Comparison of ENCODE assay signal across 19 cellular contexts in genomic region chr17:41532947-41533570, GRCh38. TPM values are rescaled to one million over a fixed set of nuclear protein-coding genes. Genes with fewer than 3 reads are reported as not detected.
DNase-seq lines count a peak whose midpoint lies in the region; ATAC-seq, FAIRE-seq and TF ChIP-seq lines count a peak whose summit lies in the region.
"Had no signal": no experiment of that assay in that cellular context is flagged by ENCODE, and none has a peak within 500 bp of the region (broad histone marks: within the 10 kb centered on the region; RNA-seq: fewer than 3 reads in every experiment).

No MANE protein-coding gene starts in this region.

- no peak overlapping the region for H4K8ac ChIP-seq in IMR-90 (ENCODE audit: low read depth in 2 of 2, low read length in 2 of 2)
- no peak overlapping the region; the same call in 1 of the 2 replicates for H4K8ac ChIP-seq in H1 (ENCODE audit: extremely low read depth, insufficient read depth, low read length)

- no TSS peak for BruUV-seq in IMR-90 (replicated peaks; lab: Mats Ljungman, UMichigan)

- no peaks in the 10 kb centered on the region for H3K9me3 Mint-ChIP-seq in nephron

- H3K4me1 ChIP-seq in IMR-90 (ENCODE audit: control insufficient read depth, insufficient read depth, low read length) (peaks cover 16% of the 10 kb centered on the region), H1 (replicated peaks in 1 of 4; ENCODE audit: control insufficient read depth in 3 of 4, insufficient read depth in 4 of 4, low read length in 3 of 4) (peaks cover 6 to 22% (median 12%) of the 10 kb centered on the region in 4 experiments)

- H3K18ac ChIP-seq in IMR-90 (ENCODE audit: low read depth, low read length) (no peak overlapping the region), H1 (ENCODE audit: extremely low read depth, low read length) (no peak overlapping the region)

- no peak overlapping the region for H2BK15ac ChIP-seq in IMR-90 (ENCODE audit: low read depth, low read length)
- H2BK15ac ChIP-seq in H1 (ENCODE audit: low read length): peak overlapping the region; percentile 61; the same call in 1 of the 2 replicates

- no peak for ATAC-seq in IMR-90 (ENCODE audit: low read depth)
- no peak for ATAC-seq in GM19324 (IDR thresholded peaks at IDR 0.05; ENCODE audit: low FRiP score, unreplicated experiment)
- ATAC-seq in HG03108 (IDR thresholded peaks at IDR 0.05; ENCODE audit: unreplicated experiment): no peak

- no peaks in the 10 kb centered on the region for H3K36me3 Mint-ChIP-seq in nephron (ENCODE audit: low read depth)

- H4K5ac ChIP-seq in IMR-90 (ENCODE audit: low read depth, low read length) (no peak overlapping the region), H1 (ENCODE audit: insufficient read length, low read depth, low read length) (no peak overlapping the region)

- peaks cover 21% of the 10 kb centered on the region for H3K9me1 ChIP-seq in IMR-90 (ENCODE audit: insufficient read depth, low read length)

- peaks cover 21% of the 10 kb centered on the region for H3K4me1 Mint-ChIP-seq in nephron

- H3K23ac ChIP-seq in IMR-90 (ENCODE audit: low read depth, low read length) (no peak overlapping the region), H1 (ENCODE audit: insufficient read length) (no peak overlapping the region)

- TF ChIP-seq POLR2A in IMR-90 (IDR thresholded peaks at IDR 0.05; ENCODE audit: low read depth, low read length) (no peak), H1 (IDR thresholded peaks at IDR 0.05; ENCODE audit: control extremely low read depth in 1 of 2, low read depth in 2 of 2, low read length in 2 of 2) (no peak)

- no peak for DNase-seq in IMR-90
- DNase-seq in H1 (ENCODE audit: low read depth in 1 of 2, low spot score in 2 of 2): no peak
- no peak for DNase-seq in NCI-H187 treated with DMSO at 0.1 percent for 48 hours (lab: John Stamatoyannopoulos, UW)
- no peak for DNase-seq in kidney glomerular epithelial cell (lab: John Stamatoyannopoulos, UW)
- DNase-seq: COR-L47, DMS153, GM23248, MG63, NCI-H1092 treated with DMSO at 0.1 percent for 48 hours, NCI-H774, Peyer's patch, Right ventricle myocardium superior had no signal

- no peaks in the 10 kb centered on the region for H3K79me2 ChIP-seq in H1 (ENCODE audit: control insufficient read depth in 1 of 2, insufficient read depth in 2 of 2, low read length in 2 of 2)

- FAIRE-seq in H1 (lab: Jason Lieb, UNC): no peak

- H3K9ac ChIP-seq in IMR-90 (ENCODE audit: low read depth, low read length) (no peak overlapping the region), H1 (replicated peaks in 1 of 4; ENCODE audit: extremely low read depth in 1 of 4, low read depth in 3 of 4, low read length in 3 of 4) (no peak overlapping the region)
- H3K9ac ChIP-seq: GM23248 had no signal

- H4K20me1 ChIP-seq in IMR-90 (ENCODE audit: insufficient read depth, low read length) (no peaks in the 10 kb centered on the region), H1 (replicated peaks in 1 of 2; ENCODE audit: control insufficient read depth in 1 of 2, insufficient read depth in 2 of 2, low read length in 2 of 2) (no peaks in the 10 kb centered on the region)

- H2AK9ac ChIP-seq in IMR-90 (replicated peaks; ENCODE audit: low read depth, low read length, poor library complexity): no peak overlapping the region

- H3K79me1 ChIP-seq in IMR-90 (ENCODE audit: low read depth in 1 of 2, low read length in 2 of 2) (no peaks in the 10 kb centered on the region), H1 (ENCODE audit: low read depth, low read length) (no peaks in the 10 kb centered on the region)

- H2BK120ac ChIP-seq in IMR-90 (ENCODE audit: low read depth, low read length) (no peak overlapping the region), H1 (replicated peaks; ENCODE audit: low read depth, low read length) (no peak overlapping the region)

- no peak overlapping the region for H2BK12ac ChIP-seq in H1 (ENCODE audit: low read depth, low read length)

- H2BK5ac ChIP-seq in IMR-90 (ENCODE audit: low read depth, low read length, poor library complexity, severe bottlenecking) (no peak overlapping the region), H1 (ENCODE audit: low read depth, low read length) (no peak overlapping the region)

- 88% methylated on average over 6 of the region's 9 CpGs; no CpG with 5 or more reads in 1 of the 2 experiments for WGBS in IMR-90 (ENCODE audit: extremely low coverage in 2 of 2, insufficient read length in 1 of 2), 2 experiments
- 88% methylated on average over 9 of the region's 9 CpGs; no CpG with 5 or more reads in 1 of the 2 experiments for WGBS in H1 (ENCODE audit: extremely low coverage in 1 of 2, insufficient coverage in 1 of 2, insufficient read length in 1 of 2, insufficient replicate concordance in 2 of 2, low coverage in 1 of 2, low lambda C conversion rate in 2 of 2, missing lambda C conversion rate in 1 of 2), 2 experiments

- H3K4me3 ChIP-seq in IMR-90 (ENCODE audit: insufficient read depth, low read depth, low read length): no peak overlapping the region
- H3K4me3 ChIP-seq in H1 (ENCODE audit: extremely low read depth in 1 of 4, insufficient read depth in 2 of 4, low read depth in 3 of 4, low read length in 4 of 4): no peak overlapping the region
- H3K4me3 ChIP-seq: GM23248, MG63, Peyer's patch, SK-N-MC had no signal

- no peaks in the 10 kb centered on the region for H3K36me3 ChIP-seq in IMR-90 (ENCODE audit: control insufficient read depth, insufficient read depth, low read length)
- no peaks in the 10 kb centered on the region for H3K36me3 ChIP-seq in H1 (ENCODE audit: control insufficient read depth in 2 of 4, insufficient read depth in 4 of 4, low read length in 3 of 4)
- H3K36me3 ChIP-seq: MG63, Peyer's patch had no signal

- TF ChIP-seq EP300 in H1 (IDR thresholded peaks at IDR 0.05; ENCODE audit: borderline replicate concordance in 1 of 2, low read depth in 2 of 2, low read length in 2 of 2): no peak

- peak overlapping the region in 2 of 3 experiments; percentile 11 to 43 for H3K27ac Mint-ChIP-seq in nephron

- H3K27me3 ChIP-seq in IMR-90 (ENCODE audit: control insufficient read depth, insufficient read depth, low read length) (no peaks in the 10 kb centered on the region), H1 (replicated peaks in 1 of 4; ENCODE audit: control insufficient read depth in 3 of 4, extremely low read depth in 1 of 4, insufficient read depth in 3 of 4, low read length in 3 of 4) (no peaks in the 10 kb centered on the region; a peak in 1 of 7 replicates)
- H3K27me3 ChIP-seq: MG63 had no signal

- no peak overlapping the region for H3K14ac ChIP-seq in IMR-90 (replicated peaks; ENCODE audit: low read depth, low read length)
- no peak overlapping the region for H3K14ac ChIP-seq in H1 (ENCODE audit: insufficient read length)

- POLR2A ChIA-PET in IMR-90 (lab: Charles Lee; ENCODE audit: unreplicated experiment): no interaction called here
- POLR2A ChIA-PET in H1 (lab: Charles Lee; ENCODE audit: partially characterized antibody): interaction anchor here (1.4 kb wide), 1 partner anchor 155 kb away, joined by 4 read pairs; the partner anchor contains the start of gene EIF1

- H3K9me3 ChIP-seq in IMR-90 (ENCODE audit: control insufficient read depth, insufficient read depth, low read length) (no peaks in the 10 kb centered on the region), H1 (ENCODE audit: insufficient read depth in 2 of 2, low read depth in 1 of 2, low read length in 1 of 2) (no peaks in the 10 kb centered on the region)
- H3K9me3 ChIP-seq: MG63, Peyer's patch had no signal

- no peak overlapping the region for H3K4ac ChIP-seq in IMR-90 (ENCODE audit: low read depth, low read length)
- no peak overlapping the region for H3K4ac ChIP-seq in H1 (replicated peaks; ENCODE audit: insufficient read length, low read depth, low read length)

- H2AFZ ChIP-seq in IMR-90 (replicated peaks; ENCODE audit: low read length, poor library complexity): no peak overlapping the region
- no peak overlapping the region for H2AFZ ChIP-seq in H1 (ENCODE audit: low read length)
- H2AFZ ChIP-seq: GM23248 had no signal

- dilution Hi-C loops in IMR-90 (cut with HindIII; ENCODE audit: low sequenced_read_pairs, unreplicated experiment): no loop called here

- no peaks in the 10 kb centered on the region; the same call in 1 of the 2 replicates for H3K23me2 ChIP-seq in H1 (ENCODE audit: low read depth, low read length)

- CTCF ChIA-PET in IMR-90 (lab: Yijun Ruan, JAX) (interaction anchor here (1.4 kb wide), 1 partner anchor 17 kb away, joined by 3 read pairs; no protein-coding TSS in a partner anchor), H1 (lab: Charles Lee; ENCODE audit: partially characterized antibody) (interaction anchor here (0.9 to 7.4 kb wide), 7 partner anchors 10 to 130 kb away, joined by 3 to 79 read pairs (median 5); no protein-coding TSS in a partner anchor)

- peaks cover 68% of the 10 kb centered on the region for H3K27me3 Mint-ChIP-seq in nephron (ENCODE audit: low read depth)

- TF ChIP-seq CTCF in 22Rv1 (IDR thresholded peaks at IDR 0.05) (no peak), IMR-90 (conservative IDR thresholded peaks at IDR 0.05; ENCODE audit: low read depth, low read length) (no peak), H1 (IDR thresholded peaks at IDR 0.05; ENCODE audit: control extremely low read depth in 1 of 3, insufficient read depth in 1 of 3, low read depth in 1 of 3, low read length in 3 of 3) (no peak), nephron (IDR thresholded peaks at IDR 0.05; ENCODE audit: unreplicated experiment in 3 of 3) (no peak)

- H2BK20ac ChIP-seq in IMR-90 (ENCODE audit: low read depth, low read length) (no peak overlapping the region), H1 (ENCODE audit: low read length) (no peak overlapping the region)

- H3K4me2 ChIP-seq in IMR-90 (ENCODE audit: low read depth, low read length): no peak overlapping the region
- H3K4me2 ChIP-seq in H1 (ENCODE audit: insufficient read depth in 1 of 2, low read depth in 2 of 2, low read length in 2 of 2): no peak overlapping the region

- in situ Hi-C loops in IMR-90 (cut with MboI; ENCODE audit: low sequenced_read_pairs): no loop called here

- H4K91ac ChIP-seq in IMR-90 (ENCODE audit: insufficient read depth, low read depth, low read length) (no peak overlapping the region), H1 (replicated peaks; ENCODE audit: insufficient read length, low read length) (no peak overlapping the region)

- intact Hi-C loops in IMR-90 (cut with micrococcal nuclease): no loop called here

- H3K4me3 Mint-ChIP-seq in nephron: no peak overlapping the region

- H3K56ac ChIP-seq in IMR-90 (ENCODE audit: extremely low read depth, insufficient read depth, low read length) (no peak overlapping the region), H1 (replicated peaks; ENCODE audit: insufficient read length, low read depth, low read length) (no peak overlapping the region)

- TF ChIP-seq RAD21 in IMR-90 (IDR thresholded peaks at IDR 0.05; ENCODE audit: low read length): no peak
- no peak for TF ChIP-seq RAD21 in H1 (IDR thresholded peaks at IDR 0.05 in 1 of 2, conservative IDR thresholded peaks at IDR 0.05 in 1 of 2; ENCODE audit: low read depth in 2 of 2, low read length in 2 of 2)

- H3K27ac ChIP-seq in 22Rv1: peak overlapping the region; percentile 27; the same call in 1 of the 2 replicates
- H3K27ac ChIP-seq in IMR-90 (ENCODE audit: insufficient read depth, low read length): no peak overlapping the region
- H3K27ac ChIP-seq in H1 (ENCODE audit: low read depth, low read length): no peak overlapping the region
- H3K27ac ChIP-seq: GM23248, Peyer's patch, SK-N-MC had no signal

- H2AK5ac ChIP-seq in IMR-90 (ENCODE audit: low read depth, low read length) (no peak overlapping the region), H1 (ENCODE audit: low read depth, low read length) (no peak overlapping the region)

RNA-seq across cellular contexts. Expression of gene KRT19, which starts 5.0 kb away (rescaled TPM):
- 14.7 and 18.1 TPM in 2 replicates for total RNA-seq in IMR-90 (2012; rRNA removed)
- polyA plus RNA-seq in IMR-90 (2012; rRNA removed) (12.0 and 12.5 TPM in 2 replicates), H1 (2011; rRNA removed) (120 and 192 TPM in 2 replicates)
- polyA plus RNA-seq in IMR-90 (2012; cell fraction: cytosol; rRNA removed): 12.7 and 12.8 TPM in 2 replicates
- polyA plus RNA-seq in IMR-90 (2012; cell fraction: nucleus; rRNA removed; ENCODE audit: low replicate concordance): 5.0 and 8.4 TPM in 2 replicates
- 122 and 137 TPM in 2 replicates for total RNA-seq in H1 (2021; fragmentation: NEBNext Ultra II Directional; extraction: Animal tissue kit (Norgen Biotek cat#: 25700))
- 174 TPM for polyA plus RNA-seq in H1 (2011; cell fraction: cytosol; rRNA removed)
- 160 TPM for polyA plus RNA-seq in H1 (2011; cell fraction: nucleus; rRNA removed)
- polyA plus RNA-seq in H1 (2012, experiment 1 of 2): 117 to 161 TPM (median 152 TPM) in 4 replicates
- polyA plus RNA-seq in H1 (2012, experiment 2 of 2): 165 TPM
- polyA plus RNA-seq in H1 (2013, experiment 1 of 2): 70.3 TPM
- polyA plus RNA-seq in H1 (2013, experiment 2 of 2): 64.2 TPM
- 68.0 and 81.3 TPM in 2 replicates for polyA minus RNA-seq in H1 (2011; rRNA and poly(A)+ RNA removed)
- polyA minus RNA-seq in H1 (2011; cell fraction: cytosol; rRNA and poly(A)+ RNA removed): 95.6 TPM
- polyA minus RNA-seq in H1 (2011; cell fraction: nucleus; rRNA and poly(A)+ RNA removed): 73.2 TPM
- total RNA-seq: G401 had no signal

RNA-seq across cellular contexts. Expression of gene KRT15, which starts 14.4 kb away (rescaled TPM):
- 2.9 and 3.6 TPM in 2 replicates for total RNA-seq in IMR-90 (2012; rRNA removed)
- 5.3 and 7.6 TPM in 2 replicates for polyA plus RNA-seq in IMR-90 (2012; rRNA removed)
- polyA plus RNA-seq in IMR-90 (2012; cell fraction: cytosol; rRNA removed): 3.4 and 3.7 TPM in 2 replicates
- polyA plus RNA-seq in IMR-90 (2012; cell fraction: nucleus; rRNA removed; ENCODE audit: low replicate concordance): 17.3 and 18.6 TPM in 2 replicates
- total RNA-seq in H1 (2021; fragmentation: NEBNext Ultra II Directional; extraction: Animal tissue kit (Norgen Biotek cat#: 25700)): 0.13 and 0.21 TPM in 2 replicates
- polyA plus RNA-seq in H1 (2011; rRNA removed): 0.09 and 0.11 TPM in 2 replicates
- 0.16 TPM for polyA plus RNA-seq in H1 (2011; cell fraction: cytosol; rRNA removed)
- 0.47 TPM for polyA plus RNA-seq in H1 (2011; cell fraction: nucleus; rRNA removed)
- 0.17 to 0.40 TPM (median 0.23 TPM) in 4 replicates for polyA plus RNA-seq in H1 (2012, experiment 1 of 2)
- polyA plus RNA-seq in H1 (2012, experiment 2 of 2): not detected
- 0.04 TPM for polyA plus RNA-seq in H1 (2013, experiment 1 of 2)
- 0.42 TPM for polyA plus RNA-seq in H1 (2013, experiment 2 of 2)
- 0.20 and 0.25 TPM in 2 replicates for polyA minus RNA-seq in H1 (2011; rRNA and poly(A)+ RNA removed)
- polyA minus RNA-seq in H1 (2011; cell fraction: cytosol; rRNA and poly(A)+ RNA removed): not detected
- 0.80 TPM for polyA minus RNA-seq in H1 (2011; cell fraction: nucleus; rRNA and poly(A)+ RNA removed)
- total RNA-seq: G401, Right ventricle myocardium superior had no signal

RNA-seq across cellular contexts. Expression of gene KRT13, which starts 27.6 kb away (rescaled TPM):
- total RNA-seq in IMR-90 (2012; rRNA removed): 0.18 and 0.28 TPM in 2 replicates
- polyA plus RNA-seq in IMR-90 (2012; rRNA removed) (0.56 and 0.60 TPM in 2 replicates), H1 (2011; rRNA removed) (0.09 and 0.17 TPM in 2 replicates)
- polyA plus RNA-seq in IMR-90 (2012; cell fraction: cytosol; rRNA removed): 0.42 and 0.44 TPM in 2 replicates
- 0.61 and 0.87 TPM in 2 replicates for polyA plus RNA-seq in IMR-90 (2012; cell fraction: nucleus; rRNA removed; ENCODE audit: low replicate concordance)
- total RNA-seq in H1 (2021; fragmentation: NEBNext Ultra II Directional; extraction: Animal tissue kit (Norgen Biotek cat#: 25700)): not detected in 2 replicates
- polyA plus RNA-seq in H1 (2011; cell fraction: cytosol; rRNA removed): not detected
- not detected for polyA plus RNA-seq in H1 (2011; cell fraction: nucleus; rRNA removed)
- not detected in 4 replicates for polyA plus RNA-seq in H1 (2012, experiment 1 of 2)
- polyA plus RNA-seq in H1 (2012, experiment 2 of 2): not detected
- polyA plus RNA-seq in H1 (2013, experiment 1 of 2): not detected
- not detected for polyA plus RNA-seq in H1 (2013, experiment 2 of 2)
- not detected in 2 replicates for polyA minus RNA-seq in H1 (2011; rRNA and poly(A)+ RNA removed)
- not detected for polyA minus RNA-seq in H1 (2011; cell fraction: cytosol; rRNA and poly(A)+ RNA removed)
- not detected for polyA minus RNA-seq in H1 (2011; cell fraction: nucleus; rRNA and poly(A)+ RNA removed)
- total RNA-seq: G401, GM23248, NCI-H460, Right ventricle myocardium superior had no signal
- polyA plus RNA-seq: GM23248 had no signal

RNA-seq across cellular contexts. Expression of gene KRT9, which starts 38.8 kb away (rescaled TPM):
- not detected in 2 replicates for total RNA-seq in IMR-90 (2012; rRNA removed)
- polyA plus RNA-seq in IMR-90 (2012; rRNA removed) (not detected in 2 replicates), H1 (2011; rRNA removed) (not detected in 2 replicates)
- not detected in 2 replicates for polyA plus RNA-seq in IMR-90 (2012; cell fraction: cytosol; rRNA removed)
- not detected in 2 replicates for polyA plus RNA-seq in IMR-90 (2012; cell fraction: nucleus; rRNA removed; ENCODE audit: low replicate concordance)
- total RNA-seq in H1 (2021; fragmentation: NEBNext Ultra II Directional; extraction: Animal tissue kit (Norgen Biotek cat#: 25700)): not detected in 2 replicates
- polyA plus RNA-seq in H1 (2011; cell fraction: cytosol; rRNA removed): not detected
- polyA plus RNA-seq in H1 (2011; cell fraction: nucleus; rRNA removed): not detected
- polyA plus RNA-seq in H1 (2012, experiment 1 of 2): not detected in 4 replicates
- not detected for polyA plus RNA-seq in H1 (2012, experiment 2 of 2)
- not detected for polyA plus RNA-seq in H1 (2013, experiment 1 of 2)
- polyA plus RNA-seq in H1 (2013, experiment 2 of 2): not detected
- not detected in 2 replicates for polyA minus RNA-seq in H1 (2011; rRNA and poly(A)+ RNA removed)
- polyA minus RNA-seq in H1 (2011; cell fraction: cytosol; rRNA and poly(A)+ RNA removed): not detected
- not detected for polyA minus RNA-seq in H1 (2011; cell fraction: nucleus; rRNA and poly(A)+ RNA removed)
- total RNA-seq: G401, GM23248, NCI-H460, Peyer's patch, Right ventricle myocardium superior had no signal
- polyA plus RNA-seq: GM23248 had no signal

RNA-seq across cellular contexts. Expression of gene KRT36, which starts 43.3 kb away (rescaled TPM):
- not detected in 2 replicates for total RNA-seq in IMR-90 (2012; rRNA removed)
- polyA plus RNA-seq in IMR-90 (2012; rRNA removed) (not detected in 2 replicates), H1 (2011; rRNA removed) (not detected in 2 replicates)
- 0.03 TPM in 1 of 2 replicates, not detected in the other for polyA plus RNA-seq in IMR-90 (2012; cell fraction: cytosol; rRNA removed)
- polyA plus RNA-seq in IMR-90 (2012; cell fraction: nucleus; rRNA removed; ENCODE audit: low replicate concordance): not detected in 2 replicates
- not detected in 2 replicates for total RNA-seq in H1 (2021; fragmentation: NEBNext Ultra II Directional; extraction: Animal tissue kit (Norgen Biotek cat#: 25700))
- not detected for polyA plus RNA-seq in H1 (2011; cell fraction: cytosol; rRNA removed)
- polyA plus RNA-seq in H1 (2011; cell fraction: nucleus; rRNA removed): not detected
- not detected in 4 replicates for polyA plus RNA-seq in H1 (2012, experiment 1 of 2)
- polyA plus RNA-seq in H1 (2012, experiment 2 of 2): not detected
- not detected for polyA plus RNA-seq in H1 (2013, experiment 1 of 2)
- polyA plus RNA-seq in H1 (2013, experiment 2 of 2): not detected
- not detected in 2 replicates for polyA minus RNA-seq in H1 (2011; rRNA and poly(A)+ RNA removed)
- polyA minus RNA-seq in H1 (2011; cell fraction: cytosol; rRNA and poly(A)+ RNA removed): not detected
- not detected for polyA minus RNA-seq in H1 (2011; cell fraction: nucleus; rRNA and poly(A)+ RNA removed)
- total RNA-seq: G401, GM23248, NCI-H460, Peyer's patch, Right ventricle myocardium superior had no signal
- polyA plus RNA-seq: GM23248 had no signal
